ENCODE assay signal across 19 cellular contexts in genomic region chr3:196489747-196490146, GRCh38. TPM values are rescaled to one million over a fixed set of nuclear protein-coding genes. Genes with fewer than 3 reads are reported as not detected.
"Had no signal": no experiment of that assay in that cellular context is flagged by ENCODE, and none has a peak within 500 bp of the region (broad histone marks: within the 10 kb centered on the region; RNA-seq: fewer than 3 reads in every experiment).

No MANE protein-coding gene starts in this region.

- H3K4me1 ChIP-seq: prostate gland, transverse colon had no signal

- DNase-seq: activated CD4-positive, alpha-beta memory T cell treated with anti-CD3 and anti-CD28 coated beads for 36 hours; activated CD4-positive, alpha-beta T cell treated with anti-CD3 and anti-CD28 coated beads for 36 hours; activated naive CD4-positive, alpha-beta T cell treated with Interleukin-2 at 50 U/mL for 16 hours; activated T-cell treated with anti-CD3 and anti-CD28 coated beads, Interleukin-2, amount 50 U/mL, for 1 hour; anterior cingulate cortex; brain microvascular endothelial cell; left cardiac atrium; transverse colon had no signal

- H3K27me3 ChIP-seq: brain microvascular endothelial cell, hepatocyte, right atrium auricular region, transverse colon had no signal

- H3K4me2 ChIP-seq: hepatocyte had no signal

- H3K9me3 Mint-ChIP-seq: activated CD4-positive, alpha-beta memory T cell treated with anti-CD3 and anti-CD28 coated beads for 36 hours; activated T-helper 2 cell treated with anti-CD3 and anti-CD28 coated beads, Interferon-gamma antibody, Interleukin-2, Interleukin-4, amounts not matched to agents 10 μg/mL and 5 μg/mL and 100 μg/mL, durations not matched to agents 14 hours and 24 hours and 36 hours; stimulated activated naive CD8-positive, alpha-beta T cell treated with anti-CD3 and anti-CD28 coated beads, Interleukin-15, Interleukin-2, amounts not matched to agents 100 ng/mL and 50 ng/mL, for 24 hours had no signal

- H3K4me3 ChIP-seq: coronary artery, hepatocyte, lung, prostate gland, right atrium auricular region, transverse colon had no signal

- H3K27ac Mint-ChIP-seq: activated CD4-positive, alpha-beta memory T cell treated with anti-CD3 and anti-CD28 coated beads for 36 hours; activated CD4-positive, alpha-beta T cell treated with anti-CD3 and anti-CD28 coated beads for 36 hours; stimulated activated naive CD8-positive, alpha-beta T cell treated with anti-CD3 and anti-CD28 coated beads, Interleukin-15, Interleukin-2, amounts not matched to agents 100 ng/mL and 50 ng/mL, for 24 hours had no signal

- H3K27ac ChIP-seq: brain microvascular endothelial cell, coronary artery, hepatocyte, prostate gland, right atrium auricular region, transverse colon had no signal

- H3K4me3 Mint-ChIP-seq: activated CD4-positive, alpha-beta memory T cell treated with anti-CD3 and anti-CD28 coated beads for 36 hours; activated CD4-positive, alpha-beta T cell treated with anti-CD3 and anti-CD28 coated beads for 36 hours; stimulated activated naive CD8-positive, alpha-beta T cell treated with anti-CD3 and anti-CD28 coated beads, Interleukin-15, Interleukin-2, amounts not matched to agents 100 ng/mL and 50 ng/mL, for 24 hours had no signal

- H3K27me3 Mint-ChIP-seq: activated CD4-positive, alpha-beta memory T cell treated with anti-CD3 and anti-CD28 coated beads for 36 hours; activated CD4-positive, alpha-beta T cell treated with anti-CD3 and anti-CD28 coated beads for 36 hours; stimulated activated naive CD8-positive, alpha-beta T cell treated with anti-CD3 and anti-CD28 coated beads, Interleukin-15, Interleukin-2, amounts not matched to agents 100 ng/mL and 50 ng/mL, for 24 hours had no signal

- H3K36me3 ChIP-seq: prostate gland had no signal

- H3K9me3 ChIP-seq: prostate gland, right atrium auricular region, transverse colon had no signal

- H2AFZ ChIP-seq: hepatocyte had no signal

- ATAC-seq: activated CD4-positive, alpha-beta T cell treated with anti-CD3 and anti-CD28 coated beads for 36 hours; left cardiac atrium had no signal

RNA-seq across cellular contexts. Expression of gene SMCO1, which starts 25.4 kb away (rescaled TPM):
- total RNA-seq: activated CD4-positive, alpha-beta memory T cell treated with anti-CD3 and anti-CD28 coated beads for 36 hours; activated CD4-positive, alpha-beta T cell treated with anti-CD3 and anti-CD28 coated beads for 36 hours; activated T-helper 2 cell treated with anti-CD3 and anti-CD28 coated beads, Interferon-gamma antibody, Interleukin-2, Interleukin-4, amounts not matched to agents 10 μg/mL and 5 μg/mL and 100 μg/mL, durations not matched to agents 14 hours and 24 hours and 36 hours; hepatocyte; lung; omental fat pad; prostate gland; T-helper 2 cell treated with Interferon-gamma antibody and Interleukin-4, amounts not matched to agents 100 ng/mL and 5 ng/mL, for 36 hours; transverse colon had no signal
- polyA plus RNA-seq: esophagus, hepatocyte, lung, neural cell had no signal
